ENCODE assay signal across 26 cellular contexts in the genomic region with DNA sequence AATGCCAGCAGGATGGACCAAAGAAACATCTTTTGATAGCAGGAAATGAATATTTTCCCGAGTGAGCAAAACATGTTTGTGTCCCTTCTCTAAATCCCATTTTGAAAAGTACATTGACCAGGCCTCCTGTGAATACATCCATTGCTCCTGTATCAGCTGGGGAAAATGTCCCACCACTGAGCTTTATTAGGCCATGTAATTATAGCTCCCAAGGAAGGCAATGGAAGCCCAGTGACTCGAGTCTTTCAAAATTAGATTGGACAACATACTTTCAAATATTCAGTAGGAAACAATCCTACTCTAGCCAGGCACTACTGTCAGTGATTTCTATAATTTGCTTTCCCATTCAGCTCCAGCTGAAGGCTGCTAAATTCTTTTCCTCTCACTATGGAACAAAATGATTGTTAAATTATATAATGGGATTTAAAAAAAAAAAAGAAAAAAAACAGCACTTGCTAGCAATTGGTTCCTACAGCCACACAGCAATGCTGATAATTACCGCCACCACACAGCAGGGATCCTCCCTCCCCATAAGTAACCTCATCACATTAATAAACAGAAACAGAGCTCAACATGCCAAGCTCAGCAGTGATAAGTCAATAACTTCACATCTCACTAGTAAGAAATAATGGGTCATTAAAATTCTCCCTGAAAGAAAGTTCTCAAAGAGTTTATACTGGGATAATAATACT.
DNase-seq lines count a peak whose midpoint lies in the region; FAIRE-seq and TF ChIP-seq lines count a peak whose summit lies in the region.
"Had no signal": no experiment of that assay in that cellular context is flagged by ENCODE, and none has a peak within 500 bp of the region (broad histone marks: within the 10 kb centered on the region; RNA-seq: fewer than 3 reads in every experiment).

No MANE protein-coding gene starts in this region.

- no peak overlapping the region for H3K9ac ChIP-seq in astrocyte (ENCODE audit: low read length)

- FAIRE-seq in astrocyte (lab: Jason Lieb, UNC) = no peak
- FAIRE-seq: GM18507 had no signal

- H3K27me3 Mint-ChIP-seq in astrocyte (ENCODE audit: low read depth, unreplicated experiment) = no peaks in the 10 kb centered on the region
- H3K27me3 Mint-ChIP-seq: activated CD4-positive, alpha-beta memory T cell treated with anti-CD3 and anti-CD28 coated beads, Interleukin-2, amount 10 ng/mL, durations not matched to agents 7 days and 5 days; activated naive CD8-positive, alpha-beta T cell treated with anti-CD3 and anti-CD28 coated beads, Interleukin-2, amount 10 ng/mL, durations not matched to agents 7 days and 5 days; naive thymus-derived CD4-positive, alpha-beta T cell; stimulated activated naive B cell treated with anti-CD40 and anti-IgM and Interleukin-4, amounts not matched to agents 10 μg/mL and 1 μg/mL and 100 μg/mL, for 72 hours had no signal

- DNase-seq in NCI-H146 (lab: John Stamatoyannopoulos, UW) = peak; percentile 43
- no peak for DNase-seq in NCI-H146 treated with DMSO at 0.1 percent for 48 hours (lab: John Stamatoyannopoulos, UW; ENCODE audit: unreplicated experiment)
- DNase-seq in astrocyte (ENCODE audit: low read depth) = no peak
- DNase-seq in retina = peak; percentile 60
- DNase-seq in activated CD4-positive, alpha-beta T cell treated with anti-CD3 and anti-CD28 coated beads, Interleukin-2, amount 50 U/mL, for 48 hours = no peak
- DNase-seq in DMS153 (lab: John Stamatoyannopoulos, UW) = no peak
- DNase-seq in GOT3 (lab: John Stamatoyannopoulos, UW) = no peak
- DNase-seq: 8988T; activated CD4-positive, alpha-beta memory T cell treated with anti-CD3 and anti-CD28 coated beads, Interleukin-2, amount 10 ng/mL, durations not matched to agents 7 days and 5 days; activated effector memory CD4-positive, alpha-beta T cell treated with Interleukin-2 at 50 U/mL for 16 hours; activated naive CD8-positive, alpha-beta T cell treated with anti-CD3 and anti-CD28 coated beads, Interleukin-2, amount 10 ng/mL, durations not matched to agents 7 days and 5 days; CD8-positive, alpha-beta T cell; cerebellar nuclear complex; GDM1; naive thymus-derived CD4-positive, alpha-beta T cell; NCI-H1105 treated with DMSO at 0.1 percent for 48 hours; NCI-H82; nucleus accumbens; SIG-M5; stimulated activated CD4-positive, alpha-beta T cell treated with anti-CD3 and anti-CD28 coated beads, Interleukin-2, amount 100 ng/mL, for 48 hours; stimulated activated naive B cell treated with anti-CD40 and anti-IgM and Interleukin-4, amounts not matched to agents 10 μg/mL and 1 μg/mL and 100 μg/mL, for 72 hours had no signal

- peaks cover 51% of the 10 kb centered on the region for H3K4me1 Mint-ChIP-seq in astrocyte (ENCODE audit: low read depth, unreplicated experiment)
- H3K4me1 Mint-ChIP-seq: activated naive CD8-positive, alpha-beta T cell treated with anti-CD3 and anti-CD28 coated beads, Interleukin-2, amount 10 ng/mL, durations not matched to agents 7 days and 5 days; memory B cell; stimulated activated naive B cell treated with anti-CD40 and anti-IgM and Interleukin-4, amounts not matched to agents 10 μg/mL and 1 μg/mL and 100 μg/mL, for 72 hours had no signal

- no peaks in the 10 kb centered on the region for H3K9me3 ChIP-seq in astrocyte (ENCODE audit: insufficient read depth, low read depth, low read length)
- H3K9me3 ChIP-seq: suprapubic skin had no signal

- H3K4me3 Mint-ChIP-seq in astrocyte (ENCODE audit: unreplicated experiment) = no peak overlapping the region
- H3K4me3 Mint-ChIP-seq: activated CD4-positive, alpha-beta memory T cell treated with anti-CD3 and anti-CD28 coated beads, Interleukin-2, amount 10 ng/mL, durations not matched to agents 7 days and 5 days; activated naive CD8-positive, alpha-beta T cell treated with anti-CD3 and anti-CD28 coated beads, Interleukin-2, amount 10 ng/mL, durations not matched to agents 7 days and 5 days; CD8-positive, alpha-beta T cell; GM23338; memory B cell; naive thymus-derived CD4-positive, alpha-beta T cell; stimulated activated naive B cell treated with anti-CD40 and anti-IgM and Interleukin-4, amounts not matched to agents 10 μg/mL and 1 μg/mL and 100 μg/mL, for 72 hours had no signal

- peaks cover 6% of the 10 kb centered on the region for H3K36me3 Mint-ChIP-seq in astrocyte (ENCODE audit: low read depth, unreplicated experiment)
- H3K36me3 Mint-ChIP-seq: memory B cell; stimulated activated naive B cell treated with anti-CD40 and anti-IgM and Interleukin-4, amounts not matched to agents 10 μg/mL and 1 μg/mL and 100 μg/mL, for 72 hours had no signal

- H3K27ac Mint-ChIP-seq in astrocyte (ENCODE audit: unreplicated experiment) = peak overlapping the region; percentile 60
- H3K27ac Mint-ChIP-seq: activated CD4-positive, alpha-beta memory T cell treated with anti-CD3 and anti-CD28 coated beads, Interleukin-2, amount 10 ng/mL, durations not matched to agents 7 days and 5 days; activated naive CD8-positive, alpha-beta T cell treated with anti-CD3 and anti-CD28 coated beads, Interleukin-2, amount 10 ng/mL, durations not matched to agents 7 days and 5 days; GM23338; memory B cell; naive thymus-derived CD4-positive, alpha-beta T cell; stimulated activated naive B cell treated with anti-CD40 and anti-IgM and Interleukin-4, amounts not matched to agents 10 μg/mL and 1 μg/mL and 100 μg/mL, for 72 hours had no signal

- H3K4me2 ChIP-seq in astrocyte (ENCODE audit: low read length) = no peak overlapping the region
- H3K4me2 ChIP-seq: GM23338 had no signal

- no peak for TF ChIP-seq CTCF in astrocyte (IDR thresholded peaks at IDR 0.05; ENCODE audit: insufficient read depth, low read depth, low read length)

- H3K4me3 ChIP-seq in astrocyte (ENCODE audit: insufficient read depth, low read depth, low read length) = no peak overlapping the region
- H3K4me3 ChIP-seq: GM23338, suprapubic skin had no signal

- H3K4me1 ChIP-seq in astrocyte (ENCODE audit: insufficient read depth, low read length) = peaks cover 13% of the 10 kb centered on the region
- H3K4me1 ChIP-seq: suprapubic skin had no signal

- H3K36me3 ChIP-seq in astrocyte (ENCODE audit: insufficient read depth, low read length) = no peaks in the 10 kb centered on the region
- H3K36me3 ChIP-seq: suprapubic skin had no signal

- H4K20me1 ChIP-seq in astrocyte (ENCODE audit: insufficient read depth, low read length) = no peaks in the 10 kb centered on the region

- H3K27ac ChIP-seq in astrocyte (ENCODE audit: low read depth, low read length) = no peak overlapping the region
- H3K27ac ChIP-seq: suprapubic skin had no signal

- H3K9me3 Mint-ChIP-seq in astrocyte (ENCODE audit: unreplicated experiment) = peaks cover 1% of the 10 kb centered on the region
- H3K9me3 Mint-ChIP-seq: CD8-positive, alpha-beta T cell; GM23338; memory B cell had no signal

- no peaks in the 10 kb centered on the region for H3K79me2 ChIP-seq in astrocyte (ENCODE audit: insufficient read depth, low read length)

- H3K27me3 ChIP-seq in astrocyte (ENCODE audit: insufficient read depth, low read length) = no peaks in the 10 kb centered on the region
- H3K27me3 ChIP-seq: suprapubic skin had no signal

- TF ChIP-seq RAD21 in Ishikawa (IDR thresholded peaks at IDR 0.05; ENCODE audit: low read depth) = no peak

- peak; percentile 49; the same call in 1 of the 2 replicates for TF ChIP-seq EP300 in Ishikawa (IDR thresholded peaks at IDR 0.05; ENCODE audit: borderline replicate concordance)

- no peak overlapping the region for H2AFZ ChIP-seq in astrocyte (ENCODE audit: low read depth, low read length)
- H2AFZ ChIP-seq: GM23338 had no signal

TF ChIP-seq in Ishikawa, 13 proteins besides CTCF, POLR2A, EP300 and RAD21 (continues in another document):
- TF ChIP-seq NFIC (IDR thresholded peaks at IDR 0.05) = peak; percentile 73
- TF ChIP-seq, protein P1, sequence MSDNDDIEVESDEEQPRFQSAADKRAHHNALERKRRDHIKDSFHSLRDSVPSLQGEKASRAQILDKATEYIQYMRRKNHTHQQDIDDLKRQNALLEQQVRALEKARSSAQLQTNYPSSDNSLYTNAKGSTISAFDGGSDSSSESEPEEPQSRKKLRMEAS (IDR thresholded peaks at IDR 0.05) = no peak; the same call in 1 of the 2 replicates
- TF ChIP-seq TAF1 (IDR thresholded peaks at IDR 0.05; ENCODE audit: low read depth) = no peak
- TF ChIP-seq FOXM1 (IDR thresholded peaks at IDR 0.05; ENCODE audit: borderline replicate concordance, low read depth) = no peak
- no peak for TF ChIP-seq REST (IDR thresholded peaks at IDR 0.05; ENCODE audit: low read depth)
- TF ChIP-seq, protein P2, sequence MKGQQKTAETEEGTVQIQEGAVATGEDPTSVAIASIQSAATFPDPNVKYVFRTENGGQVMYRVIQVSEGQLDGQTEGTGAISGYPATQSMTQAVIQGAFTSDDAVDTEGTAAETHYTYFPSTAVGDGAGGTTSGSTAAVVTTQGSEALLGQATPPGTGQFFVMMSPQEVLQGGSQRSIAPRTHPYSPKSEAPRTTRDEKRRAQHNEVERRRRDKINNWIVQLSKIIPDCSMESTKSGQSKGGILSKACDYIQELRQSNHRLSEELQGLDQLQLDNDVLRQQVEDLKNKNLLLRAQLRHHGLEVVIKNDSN (IDR thresholded peaks at IDR 0.05) = no peak
- TF ChIP-seq EGR1 (IDR thresholded peaks at IDR 0.05) = no peak
- TF ChIP-seq TEAD4 (IDR thresholded peaks at IDR 0.05) = peak; percentile 77
- no peak for TF ChIP-seq CREB1 (IDR thresholded peaks at IDR 0.05; ENCODE audit: low read depth)

Comparison
In these comparisons a context has a peak if more than half of its experiments do, and no peak if none do; other contexts are left out.
1. DNase-seq: peak in NCI-H146 (single experiment) and retina (single experiment); none in NCI-H146 treated with DMSO at 0.1 percent for 48 hours (single experiment), astrocyte (single experiment), activated CD4-positive, alpha-beta T cell treated with anti-CD3 and anti-CD28 coated beads, Interleukin-2, amount 50 U/mL, for 48 hours (0 of 2), DMS153 (single experiment) and GOT3 (single experiment).